Comparison of ENCODE assay signal across 8 cellular contexts in genomic region chr19:39397360-39398296, GRCh38. TPM values are rescaled to one million over a fixed set of nuclear protein-coding genes. Genes with fewer than 3 reads are reported as not detected.
A peak's percentile ranks its signal among the peaks of the same experiment; 100 is the strongest.
DNase-seq lines count a peak whose midpoint lies in the region; ATAC-seq lines count a peak whose summit lies in the region.

No MANE protein-coding gene starts in this region.

- ATAC-seq in HG02981 (IDR thresholded peaks at IDR 0.05; ENCODE audit: unreplicated experiment) (peak; percentile 39), HG03159 (IDR thresholded peaks at IDR 0.05; ENCODE audit: unreplicated experiment) (no peak)

- DNase-seq in GF-D8 (lab: John Stamatoyannopoulos, UW) (peak; percentile 69), NCI-H460 (ENCODE audit: extremely low read depth, low read depth) (peak; percentile 86), cerebellar cortex (ENCODE audit: low spot score) (peak; percentile 79), left kidney (ENCODE audit: low read depth, low spot score) (peak; percentile 92)
- DNase-seq in activated CD4-positive, alpha-beta T cell treated with anti-CD3 and anti-CD28 coated beads for 24 hours (ENCODE audit: low read depth in 2 of 2) = peak; percentile 94 to 96
- DNase-seq in stimulated activated CD4-positive, alpha-beta T cell treated with anti-CD3 and anti-CD28 coated beads, Interleukin-2, amount 100 ng/mL, for 4 hours (ENCODE audit: low read depth) = peak; percentile 91

RNA-seq across cellular contexts. Expression of gene MED29, which starts 6.5 kb away (rescaled TPM):
- 20.8 and 22.5 TPM in 2 replicates for total RNA-seq in NCI-H460 (2014; rRNA removed; shearing (Covaris generic))
- 13.2 and 20.9 TPM in 2 replicates for polyA plus RNA-seq in NCI-H460 (2014; cell fraction: nucleus; rRNA removed)

RNA-seq across cellular contexts. Expression of gene PAF1, which starts 6.7 kb away (rescaled TPM):
- total RNA-seq in NCI-H460 (2014; rRNA removed; shearing (Covaris generic)) = 21.1 and 27.7 TPM in 2 replicates
- polyA plus RNA-seq in NCI-H460 (2014; cell fraction: nucleus; rRNA removed) = 20.1 and 20.5 TPM in 2 replicates

RNA-seq across cellular contexts. Expression of gene ZFP36, which starts 9.0 kb away (rescaled TPM):
- 15.1 and 24.6 TPM in 2 replicates for total RNA-seq in NCI-H460 (2014; rRNA removed; shearing (Covaris generic))
- polyA plus RNA-seq in NCI-H460 (2014; cell fraction: nucleus; rRNA removed) = 9.3 TPM in 2 replicates

RNA-seq across cellular contexts. Expression of gene PLEKHG2, which starts 14.8 kb away (rescaled TPM):
- 16.7 and 18.0 TPM in 2 replicates for total RNA-seq in NCI-H460 (2014; rRNA removed; shearing (Covaris generic))
- polyA plus RNA-seq in NCI-H460 (2014; cell fraction: nucleus; rRNA removed) = 43.7 and 67.1 TPM in 2 replicates

RNA-seq across cellular contexts. Expression of gene RPS16, which starts 38.1 kb away (rescaled TPM):
- total RNA-seq in NCI-H460 (2014; rRNA removed; shearing (Covaris generic)) = 541 and 944 TPM in 2 replicates
- polyA plus RNA-seq in NCI-H460 (2014; cell fraction: nucleus; rRNA removed) = 43.3 and 118 TPM in 2 replicates
